ENCODE assay signal across 1 cellular context in the genomic region with DNA sequence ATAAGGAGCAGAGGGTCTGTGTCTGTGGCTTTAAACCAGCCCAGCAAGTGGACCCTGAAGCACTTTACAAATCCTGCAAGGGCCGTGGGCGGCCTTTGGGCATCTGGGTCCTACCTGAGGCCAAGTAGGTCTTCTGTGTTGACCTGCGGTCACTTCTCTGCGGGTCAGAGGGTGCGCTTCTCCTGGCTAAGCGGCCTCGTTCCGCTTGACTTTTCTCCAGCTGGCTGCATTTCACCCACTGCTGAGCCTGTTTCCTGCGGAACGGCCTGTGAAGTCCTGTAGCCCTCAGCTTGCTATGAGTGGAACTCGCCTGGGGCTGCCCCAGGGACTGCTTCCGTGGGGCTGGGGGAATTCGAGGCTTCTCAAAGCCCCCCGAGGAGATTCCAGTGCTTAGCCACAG.
A peak's percentile ranks its signal among the peaks of the same experiment; 100 is the strongest.
TF ChIP-seq lines count a peak whose summit lies in the region.

No MANE protein-coding gene starts in this region.

TF ChIP-seq in GM12878, 131 proteins besides CTCF, POLR2A, EP300 and RAD21 (continued from another document):
- TF ChIP-seq, protein P1, sequence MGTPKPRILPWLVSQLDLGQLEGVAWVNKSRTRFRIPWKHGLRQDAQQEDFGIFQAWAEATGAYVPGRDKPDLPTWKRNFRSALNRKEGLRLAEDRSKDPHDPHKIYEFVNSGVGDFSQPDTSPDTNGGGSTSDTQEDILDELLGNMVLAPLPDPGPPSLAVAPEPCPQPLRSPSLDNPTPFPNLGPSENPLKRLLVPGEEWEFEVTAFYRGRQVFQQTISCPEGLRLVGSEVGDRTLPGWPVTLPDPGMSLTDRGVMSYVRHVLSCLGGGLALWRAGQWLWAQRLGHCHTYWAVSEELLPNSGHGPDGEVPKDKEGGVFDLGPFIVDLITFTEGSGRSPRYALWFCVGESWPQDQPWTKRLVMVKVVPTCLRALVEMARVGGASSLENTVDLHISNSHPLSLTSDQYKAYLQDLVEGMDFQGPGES (IDR thresholded peaks at IDR 0.05) = no peak
- TF ChIP-seq RUNX3 (IDR thresholded peaks at IDR 0.05; ENCODE audit: low read length) (peak; percentile 81), PAX8 (IDR thresholded peaks at IDR 0.05) (no peak), SIX5 (IDR thresholded peaks at IDR 0.05; ENCODE audit: low read depth, low read length, severe bottlenecking) (no peak), MEF2A (IDR thresholded peaks at IDR 0.05; ENCODE audit: insufficient read depth, low read depth, low read length) (no peak), IKZF2 (IDR thresholded peaks at IDR 0.05) (0 out of 4 replicates have a peak, but pooled peaks of 1 of the 2 experiments have one; percentile 24), HSF1 (IDR thresholded peaks at IDR 0.05; ENCODE audit: low read depth, low read length) (no peak), ZNF24 (IDR thresholded peaks at IDR 0.05) (no peak), BCL3 (IDR thresholded peaks at IDR 0.05; ENCODE audit: borderline replicate concordance, insufficient read depth, low read depth, low read length, poor library complexity, severe bottlenecking) (peak; percentile 62), E4F1 (IDR thresholded peaks at IDR 0.05; ENCODE audit: borderline replicate concordance, partially characterized antibody) (no peak), BACH1 (IDR thresholded peaks at IDR 0.05; ENCODE audit: borderline replicate concordance) (no peak), TBL1XR1 (IDR thresholded peaks at IDR 0.05; ENCODE audit: low read depth, low read length) (no peak)
- TF ChIP-seq, protein P2, sequence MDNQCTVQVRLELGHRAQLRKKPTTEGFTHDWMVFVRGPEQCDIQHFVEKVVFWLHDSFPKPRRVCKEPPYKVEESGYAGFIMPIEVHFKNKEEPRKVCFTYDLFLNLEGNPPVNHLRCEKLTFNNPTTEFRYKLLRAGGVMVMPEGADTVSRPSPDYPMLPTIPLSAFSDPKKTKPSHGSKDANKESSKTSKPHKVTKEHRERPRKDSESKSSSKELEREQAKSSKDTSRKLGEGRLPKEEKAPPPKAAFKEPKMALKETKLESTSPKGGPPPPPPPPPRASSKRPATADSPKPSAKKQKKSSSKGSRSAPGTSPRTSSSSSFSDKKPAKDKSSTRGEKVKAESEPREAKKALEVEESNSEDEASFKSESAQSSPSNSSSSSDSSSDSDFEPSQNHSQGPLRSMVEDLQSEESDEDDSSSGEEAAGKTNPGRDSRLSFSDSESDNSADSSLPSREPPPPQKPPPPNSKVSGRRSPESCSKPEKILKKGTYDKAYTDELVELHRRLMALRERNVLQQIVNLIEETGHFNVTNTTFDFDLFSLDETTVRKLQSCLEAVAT (IDR thresholded peaks at IDR 0.05) = no peak
